ENCODE assay signal across 14 cellular contexts in genomic region chr1:41870076-41870562, GRCh38. TPM values are rescaled to one million over a fixed set of nuclear protein-coding genes. Genes with fewer than 3 reads are reported as not detected.
DNase-seq lines count a peak whose midpoint lies in the region; ATAC-seq, FAIRE-seq and TF ChIP-seq lines count a peak whose summit lies in the region.
"Had no signal": no experiment of that assay in that cellular context is flagged by ENCODE, and none has a peak within 500 bp of the region (broad histone marks: within the 10 kb centered on the region; RNA-seq: fewer than 3 reads in every experiment).

No MANE protein-coding gene starts in this region.

- peak overlapping the region; percentile 24 for H3K27ac Mint-ChIP-seq in GM23338
- no peak overlapping the region for H3K27ac Mint-ChIP-seq in activated naive CD4-positive, alpha-beta T cell treated with anti-CD3 and anti-CD28 coated beads for 36 hours

- no peak for TF ChIP-seq POLR2A in GM12892 (IDR thresholded peaks at IDR 0.05; ENCODE audit: low read depth, low read length)

- DNase-seq in AG20443 (ENCODE audit: low spot score) (peak; percentile 42), GM23338 (ENCODE audit: low spot score) (no peak), Panc1 (ENCODE audit: low read depth, low spot score) (no peak), fibroblast of lung (ENCODE audit: low read depth in 2 of 2) (peak; percentile 34 to 85), GM12892 (ENCODE audit: insufficient read length) (no peak), LoVo (ENCODE audit: low spot score) (no peak)
- no peak for DNase-seq in stimulated activated CD4-positive, alpha-beta T cell treated with anti-CD3 and anti-CD28 coated beads, Interleukin-2, amount 100 ng/mL, for 24 hours
- DNase-seq in activated naive CD4-positive, alpha-beta T cell treated with anti-CD3 and anti-CD28 coated beads for 36 hours: no peak
- DNase-seq: C1 segment of cervical spinal cord, caudate nucleus, head of caudate nucleus, midbrain, NCI-H1436 treated with DMSO at 0.1 percent for 48 hours, sigmoid colon had no signal

- peaks cover 44% of the 10 kb centered on the region for H3K4me1 ChIP-seq in GM23338 (ENCODE audit: insufficient read depth)
- peaks cover 36% of the 10 kb centered on the region for H3K4me1 ChIP-seq in Panc1 (ENCODE audit: control insufficient read depth, insufficient read depth, low read length)
- no peaks in the 10 kb centered on the region for H3K4me1 ChIP-seq in fibroblast of lung (ENCODE audit: control insufficient read depth, extremely low read depth, insufficient read depth, low read length)
- H3K4me1 ChIP-seq: sigmoid colon had no signal

- no peaks in the 10 kb centered on the region for H3K9me3 Mint-ChIP-seq in GM23338
- H3K9me3 Mint-ChIP-seq in activated naive CD4-positive, alpha-beta T cell treated with anti-CD3 and anti-CD28 coated beads for 36 hours: no peaks in the 10 kb centered on the region

- H3K9me2 ChIP-seq in GM23338 (ENCODE audit: insufficient read depth): no peaks in the 10 kb centered on the region

- H3K4me3 Mint-ChIP-seq in GM23338: no peak overlapping the region; the same call in 2 of the 3 replicates
- no peak overlapping the region for H3K4me3 Mint-ChIP-seq in activated naive CD4-positive, alpha-beta T cell treated with anti-CD3 and anti-CD28 coated beads for 36 hours

- H3K4me3 ChIP-seq in GM23338 (no peak overlapping the region), Panc1 (ENCODE audit: low read depth in 2 of 2, low read length in 2 of 2) (no peak overlapping the region), fibroblast of lung (replicated peaks in 1 of 4; ENCODE audit: control extremely low read depth in 1 of 4, insufficient read depth in 1 of 4, low read depth in 3 of 4, low read length in 4 of 4) (no peak overlapping the region)
- H3K4me3 ChIP-seq: sigmoid colon had no signal

- POLR2A ChIA-PET in Panc1 (lab: Charles Lee): no interaction called here

- H3K36me3 ChIP-seq in GM23338 (ENCODE audit: insufficient read depth) (no peaks in the 10 kb centered on the region), Panc1 (ENCODE audit: control insufficient read depth, insufficient read depth, low read length) (no peaks in the 10 kb centered on the region), fibroblast of lung (ENCODE audit: control insufficient read depth, insufficient read depth, low read length) (no peaks in the 10 kb centered on the region)
- H3K36me3 ChIP-seq: sigmoid colon had no signal

- no peaks in the 10 kb centered on the region for H3K36me3 Mint-ChIP-seq in GM23338 (ENCODE audit: low read depth)
- H3K36me3 Mint-ChIP-seq in activated naive CD4-positive, alpha-beta T cell treated with anti-CD3 and anti-CD28 coated beads for 36 hours (ENCODE audit: low read depth): no peaks in the 10 kb centered on the region

- H2AFZ ChIP-seq in GM23338 (no peak overlapping the region), fibroblast of lung (ENCODE audit: low read length) (no peak overlapping the region)

- ATAC-seq in GM23338: no peak
- peak; percentile 46; the same call in 1 of the 2 replicates for ATAC-seq in Panc1

- H4K20me1 ChIP-seq in GM23338 (replicated peaks; ENCODE audit: insufficient read depth) (no peaks in the 10 kb centered on the region), fibroblast of lung (ENCODE audit: control insufficient read depth, extremely low read depth, insufficient read depth, low read length) (no peaks in the 10 kb centered on the region)

- H3K27me3 ChIP-seq in GM23338 (ENCODE audit: insufficient read depth) (no peaks in the 10 kb centered on the region), Panc1 (ENCODE audit: control insufficient read depth, insufficient read depth, low read length) (no peaks in the 10 kb centered on the region), fibroblast of lung (ENCODE audit: control insufficient read depth, insufficient read depth, low read length) (no peaks in the 10 kb centered on the region)
- H3K27me3 ChIP-seq: sigmoid colon had no signal

- H3K9ac ChIP-seq in fibroblast of lung (ENCODE audit: insufficient read depth, low read length): no peak overlapping the region

- no peak for FAIRE-seq in GM12892 (lab: Jason Lieb, UNC)

- no peaks in the 10 kb centered on the region; the same call in 1 of the 2 replicates for H3F3A ChIP-seq in GM23338 (replicated peaks; ENCODE audit: low read depth)

- no peak for TF ChIP-seq CTCF in GM23338 (conservative IDR thresholded peaks at IDR 0.05; ENCODE audit: low read depth in 2 of 2)
- no peak for TF ChIP-seq CTCF in Panc1 (IDR thresholded peaks at IDR 0.05)
- no peak for TF ChIP-seq CTCF in fibroblast of lung (conservative IDR thresholded peaks at IDR 0.05 in 1 of 2, IDR thresholded peaks at IDR 0.05 in 1 of 2; ENCODE audit: low read depth in 1 of 2, low read length in 2 of 2)

- CTCF ChIA-PET in Panc1 (lab: Charles Lee): no interaction called here
- CTCF ChIA-PET in activated naive CD4-positive, alpha-beta T cell treated with anti-CD3 and anti-CD28 coated beads for 36 hours (lab: Charles Lee): no interaction called here

- in situ Hi-C loops in Panc1 (cut with HindIII; ENCODE audit: low pct_unique_long_range_greater_than_20kb, low sequenced_read_pairs): no loop called here

- no TSS peak for BruUV-seq in Panc1 (replicated peaks; lab: Mats Ljungman, UMichigan)

- H3K27me3 Mint-ChIP-seq in GM23338 (ENCODE audit: insufficient read depth, low read depth, poor library complexity): peaks cover 3% of the 10 kb centered on the region
- H3K27me3 Mint-ChIP-seq in activated naive CD4-positive, alpha-beta T cell treated with anti-CD3 and anti-CD28 coated beads for 36 hours (ENCODE audit: low read depth): no peaks in the 10 kb centered on the region

- H3K4me1 Mint-ChIP-seq in GM23338: peaks cover 54% of the 10 kb centered on the region
- H3K4me1 Mint-ChIP-seq in activated naive CD4-positive, alpha-beta T cell treated with anti-CD3 and anti-CD28 coated beads for 36 hours (ENCODE audit: low read depth): peaks cover 37% of the 10 kb centered on the region

- H3K27ac ChIP-seq in GM23338 (ENCODE audit: low read depth) (no peak overlapping the region), Panc1 (ENCODE audit: low read length) (peak overlapping the region; percentile 77), fibroblast of lung (ENCODE audit: insufficient read depth, low read length) (no peak overlapping the region)
- H3K27ac ChIP-seq: sigmoid colon had no signal

- intact Hi-C loops in Panc1 (cut with micrococcal nuclease; ENCODE audit: unreplicated experiment): no loop called here
- intact Hi-C loops in activated naive CD4-positive, alpha-beta T cell treated with anti-CD3 and anti-CD28 coated beads for 36 hours (cut with micrococcal nuclease): no loop called here

- H3K79me2 ChIP-seq in GM23338 (replicated peaks; ENCODE audit: insufficient read depth) (no peaks in the 10 kb centered on the region), fibroblast of lung (ENCODE audit: control insufficient read depth, insufficient read depth, low read length) (no peaks in the 10 kb centered on the region)

- H3K9me3 ChIP-seq in Panc1 (ENCODE audit: control insufficient read depth, insufficient read depth, low read depth, low read length): no peaks in the 10 kb centered on the region
- H3K9me3 ChIP-seq in fibroblast of lung (ENCODE audit: control insufficient read depth, insufficient read depth, low read depth, low read length): no peaks in the 10 kb centered on the region
- H3K9me3 ChIP-seq: sigmoid colon had no signal

- H3K4me2 ChIP-seq in GM23338: peak overlapping the region; percentile 29; the same call in 1 of the 2 replicates
- no peak overlapping the region for H3K4me2 ChIP-seq in fibroblast of lung (ENCODE audit: extremely low read depth, insufficient read depth, low read length)

TF ChIP-seq in GM23338, 12 proteins besides CTCF, POLR2A, EP300 and RAD21 (continues in another document):
- no peak for TF ChIP-seq REST (IDR thresholded peaks at IDR 0.05; ENCODE audit: unreplicated experiment)

RNA-seq across cellular contexts. Expression of gene HIVEP3, which starts 48.6 kb away (rescaled TPM):
- 0.14 and 0.39 TPM in 2 replicates for total RNA-seq in GM23338 (2014; rRNA removed; shearing (Covaris generic))
- 0.24 and 0.30 TPM in 2 replicates for polyA plus RNA-seq in GM23338 (2016; fragmentation: Nextera tagmentation; extraction: Ambion mirVana)
- total RNA-seq in Panc1 (2021; ENCODE audit: unreplicated experiment): 6.0 TPM
- polyA plus RNA-seq in Panc1 (2012; ENCODE audit: insufficient read length): 10.1 TPM
- total RNA-seq in fibroblast of lung: 0.51 and 0.83 TPM in 2 replicates
- polyA plus RNA-seq in fibroblast of lung: 2.1 and 3.2 TPM in 2 replicates
- 1.1 and 2.9 TPM in 2 replicates for polyA plus RNA-seq in fibroblast of lung (2012)
- polyA minus RNA-seq in fibroblast of lung (ENCODE audit: low replicate concordance): 3.1 and 5.3 TPM in 2 replicates
- polyA plus RNA-seq in GM12892 (2012; ENCODE audit: missing spikeins): 5.1 TPM
- total RNA-seq in activated naive CD4-positive, alpha-beta T cell treated with anti-CD3 and anti-CD28 coated beads for 36 hours: 10 to 100 TPM; 13.2 to 13.4 TPM

Comparison
In these comparisons a context has a peak if more than half of its experiments do, and no peak if none do; other contexts are left out.
1. DNase-seq: peak in AG20443 (single experiment) and fibroblast of lung (2 of 2); none in GM23338 (single experiment), Panc1 (single experiment), GM12892 (single experiment), LoVo (single experiment), stimulated activated CD4-positive, alpha-beta T cell treated with anti-CD3 and anti-CD28 coated beads, Interleukin-2, amount 100 ng/mL, for 24 hours (0 of 2) and activated naive CD4-positive, alpha-beta T cell treated with anti-CD3 and anti-CD28 coated beads for 36 hours (single experiment).